Comparison of ENCODE assay signal across 27 cellular contexts in the genomic region with DNA sequence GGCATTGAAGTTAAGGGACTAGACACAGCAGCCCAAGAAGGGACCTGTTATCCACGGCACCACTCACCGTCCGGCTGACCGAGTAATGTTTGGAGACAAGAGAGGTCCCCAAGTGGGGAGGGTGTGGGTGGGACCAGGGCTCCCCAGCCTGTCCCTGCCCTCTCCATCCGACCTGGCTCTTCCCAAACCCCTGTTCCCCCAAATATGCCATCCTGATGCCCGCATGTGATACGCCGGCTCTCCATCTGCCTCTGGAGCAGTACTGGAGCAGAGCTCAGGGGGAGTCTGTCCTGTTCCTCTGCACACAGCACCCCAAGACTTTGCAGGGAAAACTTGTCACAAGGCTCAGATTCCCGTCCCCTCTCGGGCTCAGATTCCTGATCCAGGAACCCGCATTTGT. TPM values are rescaled to one million over a fixed set of nuclear protein-coding genes. Genes with fewer than 3 reads are reported as not detected.
"Had no signal": no experiment of that assay in that cellular context is flagged by ENCODE, and none has a peak within 500 bp of the region (broad histone marks: within the 10 kb centered on the region; RNA-seq: fewer than 3 reads in every experiment).

No MANE protein-coding gene starts in this region.

- H3K4me3 Mint-ChIP-seq: activated B cell treated with CpG ODN at 0.5 μM for 24 hours; activated CD4-positive, alpha-beta memory T cell treated with anti-CD3 and anti-CD28 coated beads for 36 hours; activated naive CD4-positive, alpha-beta T cell treated with anti-CD3 and anti-CD28 coated beads, Interleukin-2, amount 50 U/mL, for 24 hours; activated naive CD8-positive, alpha-beta T cell treated with anti-CD3 and anti-CD28 coated beads, Interleukin-2, amount 10 ng/mL, durations not matched to agents 7 days and 5 days; activated T-helper 17 cell treated with anti-CD3 and anti-CD28 coated beads, Interleukin-2, amount 50 U/mL, for 72 hours; T-helper 17 cell had no signal

- H3K27ac ChIP-seq: body of pancreas, breast epithelium, KMS-11, SJSA1 had no signal

- H3K9ac ChIP-seq: KMS-11, SK-N-SH had no signal

- H3K9me3 Mint-ChIP-seq: activated B cell treated with CpG ODN at 0.5 μM for 24 hours; activated CD4-positive, alpha-beta memory T cell treated with anti-CD3 and anti-CD28 coated beads for 36 hours; activated naive CD4-positive, alpha-beta T cell treated with anti-CD3 and anti-CD28 coated beads, Interleukin-2, amount 50 U/mL, for 24 hours; activated T-helper 17 cell treated with anti-CD3 and anti-CD28 coated beads, Interleukin-2, amount 50 U/mL, for 72 hours; T-cell had no signal

- DNase-seq: activated B cell treated with CpG ODN at 0.5 μM for 24 hours; activated CD4-positive, alpha-beta memory T cell treated with anti-CD3 and anti-CD28 coated beads for 36 hours; activated CD4-positive, alpha-beta T cell treated with anti-CD3 and anti-CD28 coated beads for 4 hours; activated CD4-positive, alpha-beta T cell treated with anti-CD3 and anti-CD28 coated beads, Interleukin-2, amount 50 U/mL, for 1 hour; activated CD4-positive, CD25-positive, alpha-beta regulatory T cell treated with anti-CD3 and anti-CD28 coated beads, Interleukin-2, amount 50 U/mL, for 72 hours; activated effector memory CD4-positive, alpha-beta T cell treated with anti-CD3 and anti-CD28 coated beads, Interleukin-2, amount 50 U/mL, for 16 hours; activated naive CD4-positive, alpha-beta T cell; activated naive CD8-positive, alpha-beta T cell treated with anti-CD3 and anti-CD28 coated beads, Interleukin-2, amount 10 ng/mL, durations not matched to agents 7 days and 5 days; activated T-cell treated with anti-CD3 and anti-CD28 coated beads, Interleukin-2, amount 50 U/mL, for 1 hour; activated T-cell treated with anti-CD3 and anti-CD28 coated beads, Interleukin-2, amount 50 U/mL, for 72 hours; body of pancreas; cerebellar nuclear complex; MM.1S; MV-4-11; NCI-H1092; NCI-H1436 treated with DMSO at 0.1 percent for 48 hours; NCI-H2029; NCI-H345; NCI-H524 treated with DMSO at 0.1 percent for 48 hours; SK-N-SH; T-cell; T-helper 17 cell had no signal

- H3K4me1 ChIP-seq: breast epithelium had no signal

- H3K27ac Mint-ChIP-seq: activated B cell treated with CpG ODN at 0.5 μM for 24 hours; activated CD4-positive, alpha-beta memory T cell treated with anti-CD3 and anti-CD28 coated beads for 36 hours; activated naive CD4-positive, alpha-beta T cell treated with anti-CD3 and anti-CD28 coated beads, Interleukin-2, amount 50 U/mL, for 24 hours; activated naive CD8-positive, alpha-beta T cell treated with anti-CD3 and anti-CD28 coated beads, Interleukin-2, amount 10 ng/mL, durations not matched to agents 7 days and 5 days; activated T-cell treated with anti-CD3 and anti-CD28 coated beads, Interleukin-2, amount 50 U/mL, for 72 hours; activated T-helper 17 cell treated with anti-CD3 and anti-CD28 coated beads, Interleukin-2, amount 50 U/mL, for 72 hours; T-cell; T-helper 17 cell had no signal

- H3K4me3 ChIP-seq: body of pancreas had no signal

- H3K36me3 ChIP-seq: breast epithelium, SJSA1 had no signal

- H3K9me3 ChIP-seq: body of pancreas, breast epithelium, SJSA1, SK-N-SH had no signal

- H3K4me1 Mint-ChIP-seq: activated T-helper 17 cell treated with anti-CD3 and anti-CD28 coated beads, Interleukin-2, amount 50 U/mL, for 72 hours had no signal

- H3K36me3 Mint-ChIP-seq: activated CD4-positive, alpha-beta memory T cell treated with anti-CD3 and anti-CD28 coated beads for 36 hours; activated naive CD4-positive, alpha-beta T cell treated with anti-CD3 and anti-CD28 coated beads, Interleukin-2, amount 50 U/mL, for 24 hours; activated naive CD8-positive, alpha-beta T cell treated with anti-CD3 and anti-CD28 coated beads, Interleukin-2, amount 10 ng/mL, durations not matched to agents 7 days and 5 days; T-cell had no signal

RNA-seq across cellular contexts. Expression of gene SMARCD3, which starts 54.0 kb away (rescaled TPM):
- total RNA-seq: activated B cell treated with CpG ODN at 0.5 μM for 24 hours had no signal
